ENCODE assay signal across 23 cellular contexts in genomic region chr17:17492085-17492484, GRCh38. TPM values are rescaled to one million over a fixed set of nuclear protein-coding genes. Genes with fewer than 3 reads are reported as not detected.
DNase-seq lines count a peak whose midpoint lies in the region; ATAC-seq, FAIRE-seq and TF ChIP-seq lines count a peak whose summit lies in the region.
"Had no signal": no experiment of that assay in that cellular context is flagged by ENCODE, and none has a peak within 500 bp of the region (broad histone marks: within the 10 kb centered on the region; RNA-seq: fewer than 3 reads in every experiment).

No MANE protein-coding gene starts in this region.

- in situ Hi-C loops in IMR-90 (cut with MboI; ENCODE audit: low sequenced_read_pairs), result no loop called here
- in situ Hi-C loops in brain microvascular endothelial cell (cut with HindIII; ENCODE audit: low pct_ligation_motif_present, low sequenced_read_pairs), result no loop called here

- H3K9me3 Mint-ChIP-seq in glutamatergic neuron (ENCODE audit: unreplicated experiment), result peaks cover 33% of the 10 kb centered on the region
- H3K9me3 Mint-ChIP-seq: CD4-positive, CD25-positive, alpha-beta regulatory T cell had no signal

- no peak overlapping the region for H2BK5ac ChIP-seq in IMR-90 (ENCODE audit: low read depth, low read length, poor library complexity, severe bottlenecking)

- H3K9me3 ChIP-seq in heart right ventricle (no peaks in the 10 kb centered on the region), IMR-90 (ENCODE audit: control insufficient read depth, insufficient read depth, low read length) (no peaks in the 10 kb centered on the region), sigmoid colon (no peaks in the 10 kb centered on the region)
- H3K9me3 ChIP-seq: gastroesophageal sphincter, vagina had no signal

- H3K4ac ChIP-seq in IMR-90 (ENCODE audit: low read depth, low read length), result no peak overlapping the region

- TF ChIP-seq EP300 in sigmoid colon (IDR thresholded peaks at IDR 0.05), result no peak

- BruUV-seq in IMR-90 (replicated peaks; lab: Mats Ljungman, UMichigan), result no TSS peak

- no peak overlapping the region for H3K9ac ChIP-seq in IMR-90 (ENCODE audit: low read depth, low read length)

- peaks cover 0 to 22% (median 0%) of the 10 kb centered on the region in 7 donors for H3K27me3 ChIP-seq in heart right ventricle
- no peaks in the 10 kb centered on the region for H3K27me3 ChIP-seq in IMR-90 (ENCODE audit: control insufficient read depth, insufficient read depth, low read length)
- peaks cover 0 to 11% (median 0%) of the 10 kb centered on the region in 3 donors for H3K27me3 ChIP-seq in sigmoid colon
- H3K27me3 ChIP-seq in brain microvascular endothelial cell (replicated peaks), result no peaks in the 10 kb centered on the region
- H3K27me3 ChIP-seq: gastroesophageal sphincter, SJSA1, vagina had no signal

- no peak overlapping the region for H2AK5ac ChIP-seq in IMR-90 (ENCODE audit: low read depth, low read length)

- no peak overlapping the region for H4K5ac ChIP-seq in IMR-90 (ENCODE audit: low read depth, low read length)

- DNase-seq in Right ventricle myocardium inferior (ENCODE audit: missing footprints), result peak; percentile 48
- DNase-seq in heart right ventricle, result no peak
- DNase-seq in IMR-90, result no peak
- peak; percentile 59 for DNase-seq in glutamatergic neuron
- peak; percentile 30 for DNase-seq in sigmoid colon
- no peak for DNase-seq in HTR-8/SVneo (ENCODE audit: insufficient read length, low spot score)
- no peak for DNase-seq in brain microvascular endothelial cell
- DNase-seq in SKM-1 treated with dmso at 0.1 percent for 144 hours (lab: John Stamatoyannopoulos, UW; ENCODE audit: unreplicated experiment), result no peak
- DNase-seq: activated naive CD4-positive, alpha-beta T cell; CD4-positive, CD25-positive, alpha-beta regulatory T cell; effector CD4-positive, alpha-beta T cell; KBM-7; NCI-H1092 treated with DMSO at 0.1 percent for 48 hours; NCI-H446 treated with DMSO at 0.1 percent for 48 hours; small intestine; stimulated activated naive CD4-positive, alpha-beta T cell treated with Interleukin-2 at 50 U/mL for 16 hours; T-helper 1 cell had no signal

- no peak overlapping the region for H3K23ac ChIP-seq in IMR-90 (ENCODE audit: low read depth, low read length)

- peak overlapping the region; percentile 58 for H2AK9ac ChIP-seq in IMR-90 (replicated peaks; ENCODE audit: low read depth, low read length, poor library complexity)

- no peak overlapping the region for H2BK20ac ChIP-seq in IMR-90 (ENCODE audit: low read depth, low read length)

- no peak for TF ChIP-seq POLR2A in IMR-90 (IDR thresholded peaks at IDR 0.05; ENCODE audit: low read depth, low read length)
- no peak for TF ChIP-seq POLR2A in sigmoid colon (IDR thresholded peaks at IDR 0.05)

- WGBS in heart right ventricle, 2 donors, result 75 to 82% methylated on average over 11 of the region's 11 CpGs
- 77% methylated on average over 5 of the region's 11 CpGs; no CpG with 5 or more reads in 1 of the 2 experiments for WGBS in IMR-90 (ENCODE audit: extremely low coverage in 2 of 2, insufficient read length in 1 of 2), 2 experiments
- 87 to 88% methylated on average over 11 of the region's 11 CpGs for WGBS in sigmoid colon, 2 donors

- intact Hi-C loops in Right ventricle myocardium inferior (cut with DNase I), result loop anchor here (2.0 kb wide), 1 partner anchor 15 kb away; the partner anchor contains the start of gene MED9
- intact Hi-C loops in heart right ventricle (cut with DNase I), result loop anchor here in 8 of 10 donors (2.0 to 10.0 kb wide), 5 partner anchors 13 to 153 kb away; no protein-coding TSS in a partner anchor
- intact Hi-C loops in IMR-90 (cut with micrococcal nuclease), result no loop called here
- intact Hi-C loops in sigmoid colon (cut with DNase I), result no loop called here

- TF ChIP-seq CTCF in heart right ventricle (IDR thresholded peaks at IDR 0.05), result no peak
- TF ChIP-seq CTCF in IMR-90 (conservative IDR thresholded peaks at IDR 0.05; ENCODE audit: low read depth, low read length), result no peak
- TF ChIP-seq CTCF in glutamatergic neuron (IDR thresholded peaks at IDR 0.05; ENCODE audit: partially characterized antibody, unreplicated experiment), result peak; percentile 52
- no peak for TF ChIP-seq CTCF in sigmoid colon (IDR thresholded peaks at IDR 0.05)
- no peak for TF ChIP-seq CTCF in brain microvascular endothelial cell (IDR thresholded peaks at IDR 0.05; ENCODE audit: low read depth, low read length, missing control alignments)

- no peak overlapping the region for H2BK120ac ChIP-seq in IMR-90 (ENCODE audit: low read depth, low read length)

- CTCF ChIA-PET in IMR-90 (lab: Yijun Ruan, JAX), result no interaction called here

- dilution Hi-C loops in IMR-90 (cut with HindIII; ENCODE audit: low sequenced_read_pairs, unreplicated experiment), result no loop called here

- peak overlapping the region; percentile 100 for H3K4me3 Mint-ChIP-seq in glutamatergic neuron (ENCODE audit: unreplicated experiment)

- no peak for FAIRE-seq in HTR-8/SVneo (lab: Jason Lieb, UNC)
- FAIRE-seq: A204.1, small intestine had no signal

- peaks cover 13 to 31% of the 10 kb centered on the region in 2 experiments; a peak in 3 of 4 replicates for H3K79me1 ChIP-seq in IMR-90 (ENCODE audit: low read depth in 1 of 2, low read length in 2 of 2)

- H4K8ac ChIP-seq in IMR-90 (ENCODE audit: low read depth in 2 of 2, low read length in 2 of 2), result no peak overlapping the region

- H3K36me3 Mint-ChIP-seq in glutamatergic neuron (ENCODE audit: unreplicated experiment), result peaks cover 9% of the 10 kb centered on the region

- H4K20me1 ChIP-seq in IMR-90 (ENCODE audit: insufficient read depth, low read length), result peaks cover 15% of the 10 kb centered on the region

- no peak overlapping the region for H2BK15ac ChIP-seq in IMR-90 (ENCODE audit: low read depth, low read length)

- TF ChIP-seq RAD21 in IMR-90 (IDR thresholded peaks at IDR 0.05; ENCODE audit: low read length), result no peak

- peaks cover 49% of the 10 kb centered on the region for H3K4me1 Mint-ChIP-seq in glutamatergic neuron (ENCODE audit: low read depth, unreplicated experiment)

- H2AFZ ChIP-seq in IMR-90 (replicated peaks; ENCODE audit: low read length, poor library complexity), result no peak overlapping the region

- no peak overlapping the region for H3K14ac ChIP-seq in IMR-90 (replicated peaks; ENCODE audit: low read depth, low read length)

- H3K27ac ChIP-seq in heart right ventricle, result peak overlapping the region in 5 of 10 donors; percentile 2 to 73 (median 13)
- H3K27ac ChIP-seq in IMR-90 (ENCODE audit: insufficient read depth, low read length), result no peak overlapping the region
- no peak overlapping the region for H3K27ac ChIP-seq in sigmoid colon
- no peak overlapping the region for H3K27ac ChIP-seq in brain microvascular endothelial cell
- H3K27ac ChIP-seq: gastroesophageal sphincter, SJSA1, vagina had no signal

- ATAC-seq in Right ventricle myocardium inferior (no peak), heart right ventricle (no peak), IMR-90 (ENCODE audit: low read depth) (no peak)
- ATAC-seq: gastroesophageal sphincter, left lobe of liver had no signal

- peaks cover 38% of the 10 kb centered on the region for H3K27me3 Mint-ChIP-seq in glutamatergic neuron (ENCODE audit: unreplicated experiment)

- H3K4me1 ChIP-seq in heart right ventricle (peaks cover 9 to 80% (median 44%) of the 10 kb centered on the region in 9 donors), IMR-90 (ENCODE audit: control insufficient read depth, insufficient read depth, low read length) (peaks cover 7% of the 10 kb centered on the region; the same call in 1 of the 2 replicates), sigmoid colon (peaks cover 0 to 22% (median 21%) of the 10 kb centered on the region in 4 donors)

- peaks cover 0 to 53% (median 16%) of the 10 kb centered on the region in 9 donors for H3K36me3 ChIP-seq in heart right ventricle
- peaks cover 30% of the 10 kb centered on the region for H3K36me3 ChIP-seq in IMR-90 (ENCODE audit: control insufficient read depth, insufficient read depth, low read length)
- peaks cover 0 to 39% (median 14%) of the 10 kb centered on the region in 4 donors for H3K36me3 ChIP-seq in sigmoid colon
- H3K36me3 ChIP-seq in brain microvascular endothelial cell (replicated peaks), result peaks cover 2% of the 10 kb centered on the region

- H3K9me1 ChIP-seq in IMR-90 (ENCODE audit: insufficient read depth, low read length), result 0 out of 2 replicates have a peak, but pooled peaks cover 2% of the 10 kb centered on the region

- H3K56ac ChIP-seq in IMR-90 (ENCODE audit: extremely low read depth, insufficient read depth, low read length), result no peak overlapping the region

- no peak overlapping the region for H3K4me2 ChIP-seq in IMR-90 (ENCODE audit: low read depth, low read length)

- H3K4me3 ChIP-seq in heart right ventricle, result no peak overlapping the region
- no peak overlapping the region for H3K4me3 ChIP-seq in IMR-90 (ENCODE audit: insufficient read depth, low read depth, low read length)
- no peak overlapping the region for H3K4me3 ChIP-seq in sigmoid colon
- H3K4me3 ChIP-seq in brain microvascular endothelial cell (ENCODE audit: low read depth, low read length), result no peak overlapping the region
- H3K4me3 ChIP-seq: gastroesophageal sphincter, SJSA1, vagina had no signal

- POLR2A ChIA-PET in IMR-90 (lab: Charles Lee; ENCODE audit: unreplicated experiment), result no interaction called here

- no peak overlapping the region for H4K91ac ChIP-seq in IMR-90 (ENCODE audit: insufficient read depth, low read depth, low read length)

- H3K27ac Mint-ChIP-seq in glutamatergic neuron (ENCODE audit: unreplicated experiment), result peak overlapping the region; percentile 99

- H3K18ac ChIP-seq in IMR-90 (ENCODE audit: low read depth, low read length), result no peak overlapping the region

RNA-seq across cellular contexts. Expression of gene RASD1, which starts 4.1 kb away (rescaled TPM):
- total RNA-seq in Right ventricle myocardium inferior (45.3 TPM), heart right ventricle (10 to 100 TPM in 4 of 10 donors, 1 to 10 TPM in 6; 2.2 to 67.7 (median 6.8) TPM), IMR-90 (2012; rRNA removed) (0.54 and 1.1 TPM in 2 replicates), glutamatergic neuron (ENCODE audit: unreplicated experiment) (140 TPM), sigmoid colon (10 to 100 TPM in 3 of 4 donors, 1 to 10 TPM in 1; 5.8 to 12.8 (median 12.1) TPM)
- polyA plus RNA-seq in heart right ventricle (10 to 100 TPM; 26.3 to 85.8 TPM), IMR-90 (2012; rRNA removed) (1.4 and 1.8 TPM in 2 replicates), sigmoid colon (10 to 100 TPM in 2 of 3 donors, 1 to 10 TPM in 1; 10.0 to 40.8 (median 26.4) TPM)
- polyA plus RNA-seq in IMR-90 (2012; cell fraction: cytosol; rRNA removed), result 1.2 and 5.9 TPM in 2 replicates
- 8.4 and 9.1 TPM in 2 replicates for polyA plus RNA-seq in IMR-90 (2012; cell fraction: nucleus; rRNA removed; ENCODE audit: low replicate concordance)
- total RNA-seq: RPMI7951 had no signal

RNA-seq across cellular contexts. Expression of gene MED9, which starts 15.3 kb away (rescaled TPM):
- total RNA-seq in Right ventricle myocardium inferior, result 40.4 TPM
- total RNA-seq in heart right ventricle, result 10 to 100 TPM; 31.4 to 42.0 (median 35.2) TPM
- 10 to 100 TPM; 32.6 to 33.8 TPM for polyA plus RNA-seq in heart right ventricle
- 6.1 and 8.9 TPM in 2 replicates for total RNA-seq in IMR-90 (2012; rRNA removed)
- polyA plus RNA-seq in IMR-90 (2012; rRNA removed), result 9.1 and 10.1 TPM in 2 replicates
- 3.3 and 9.5 TPM in 2 replicates for polyA plus RNA-seq in IMR-90 (2012; cell fraction: cytosol; rRNA removed)
- 12.6 and 13.5 TPM in 2 replicates for polyA plus RNA-seq in IMR-90 (2012; cell fraction: nucleus; rRNA removed; ENCODE audit: low replicate concordance)
- total RNA-seq in glutamatergic neuron (ENCODE audit: unreplicated experiment), result 23.2 TPM
- total RNA-seq in sigmoid colon, result 10 to 100 TPM in 3 of 4 donors, 1 to 10 TPM in 1; 9.7 to 15.3 (median 13.7) TPM
- polyA plus RNA-seq in sigmoid colon, result 10 to 100 TPM; 16.8 to 17.9 (median 17.3) TPM

Comparison
In these comparisons a context has a peak if more than half of its experiments do, and no peak if none do; other contexts are left out.
1. DNase-seq: peak in Right ventricle myocardium inferior (single experiment), glutamatergic neuron (single experiment) and sigmoid colon (single experiment); none in heart right ventricle (0 of 2), IMR-90 (single experiment), HTR-8/SVneo (single experiment), brain microvascular endothelial cell (single experiment) and SKM-1 treated with dmso at 0.1 percent for 144 hours (single experiment).
2. intact Hi-C loops: an anchor here in Right ventricle myocardium inferior (2.0 kb wide) and heart right ventricle (2.0 to 10.0 kb wide); none called in IMR-90 and sigmoid colon.